In genomic region chrX:25998687-25999086, GRCh38 we compare ENCODE assay signal across 29 cellular contexts.
"Had no signal": no experiment of that assay in that cellular context is flagged by ENCODE, and none has a peak within 500 bp of the region (broad histone marks: within the 10 kb centered on the region; RNA-seq: fewer than 3 reads in every experiment).

No MANE protein-coding gene starts in this region.

- H3K27ac ChIP-seq: breast epithelium, cardiac muscle cell, colonic mucosa, VCaP had no signal

- H3K4me1 ChIP-seq: breast epithelium, colonic mucosa had no signal

- ATAC-seq: activated T-helper 17 cell treated with anti-CD3 and anti-CD28 coated beads, Interleukin-2, amount 50 U/mL, for 72 hours; esophagus mucosa; WTC11 had no signal

- H3K9me3 ChIP-seq: breast epithelium, colonic mucosa had no signal

- H3K36me3 ChIP-seq: breast epithelium, cardiac muscle cell, colonic mucosa had no signal

- DNase-seq: activated CD4-positive, alpha-beta memory T cell treated with anti-CD3 and anti-CD28 coated beads, Interleukin-2, amount 10 ng/mL, durations not matched to agents 7 days and 5 days; activated CD4-positive, alpha-beta T cell treated with anti-CD3 and anti-CD28 coated beads for 1 hour; activated CD4-positive, alpha-beta T cell treated with anti-CD3 and anti-CD28 coated beads for 4 hours; activated CD4-positive, alpha-beta T cell treated with anti-CD3 and anti-CD28 coated beads, Interleukin-2, amount 10 ng/mL, durations not matched to agents 7 days and 5 days; activated CD4-positive, alpha-beta T cell treated with anti-CD3 and anti-CD28 coated beads, Interleukin-2, amount 50 U/mL, for 4 hours; activated CD8-positive, alpha-beta memory T cell treated with anti-CD3 and anti-CD28 coated beads, Interleukin-2, amount 50 U/mL, for 48 hours; activated effector memory CD4-positive, alpha-beta T cell treated with Interleukin-2 at 50 U/mL for 16 hours; activated gamma-delta T cell treated with Interleukin-2 at 50 U/mL for 16 hours; activated naive CD4-positive, alpha-beta T cell treated with anti-CD3 and anti-CD28 coated beads, Interleukin-2, amount 50 U/mL, for 16 hours; activated naive CD4-positive, alpha-beta T cell treated with Interleukin-2 at 50 U/mL for 16 hours; activated T-cell treated with anti-CD3 and anti-CD28 coated beads for 4 hours; activated T-cell treated with anti-CD3 and anti-CD28 coated beads, Interleukin-2, amount 50 U/mL, for 24 hours; amniotic stem cell; anterior cingulate cortex; central memory CD4-positive, alpha-beta T cell; cerebellar nuclear complex; colonic mucosa; effector CD8-positive, alpha-beta T cell; foreskin fibroblast; head of caudate nucleus; T-helper 2 cell had no signal

- FAIRE-seq: endometrium, frontal cortex had no signal

- H3K27me3 ChIP-seq: breast epithelium, cardiac muscle cell, colonic mucosa had no signal

- H3K4me3 ChIP-seq: breast epithelium, cardiac muscle cell, colonic mucosa had no signal
